ENCODE assay signal across 24 cellular contexts in genomic region chr1:203453016-203453415, GRCh38. TPM values are rescaled to one million over a fixed set of nuclear protein-coding genes. Genes with fewer than 3 reads are reported as not detected.
"Had no signal": no experiment of that assay in that cellular context is flagged by ENCODE, and none has a peak within 500 bp of the region (broad histone marks: within the 10 kb centered on the region; RNA-seq: fewer than 3 reads in every experiment).

No MANE protein-coding gene starts in this region.

- H3K9me3 ChIP-seq: colonic mucosa, tibial artery, uterus had no signal

- H3K36me3 ChIP-seq: brain microvascular endothelial cell, colonic mucosa, tibial artery, uterus had no signal

- H3K4me1 ChIP-seq: colonic mucosa, foreskin keratinocyte had no signal

- DNase-seq: activated CD4-positive, alpha-beta T cell treated with anti-CD3 and anti-CD28 coated beads, Interleukin-2, amount 50 U/mL, for 4 hours; activated effector memory CD4-positive, alpha-beta T cell treated with anti-CD3 and anti-CD28 coated beads, Interleukin-2, amount 50 U/mL, for 16 hours; activated naive CD4-positive, alpha-beta T cell treated with anti-CD3 and anti-CD28 coated beads, Interleukin-2, amount 50 U/mL, for 16 hours; activated T-cell treated with anti-CD3 and anti-CD28 coated beads, Interleukin-2, amount 50 U/mL, for 72 hours; aorta; brain microvascular endothelial cell; central memory CD4-positive, alpha-beta T cell; colonic mucosa; foreskin keratinocyte; occipital lobe; retina; stimulated activated naive CD8-positive, alpha-beta T cell treated with anti-CD3 and anti-CD28 coated beads, Interleukin-15, Interleukin-2, amounts not matched to agents 100 U/mL and 50 U/mL, for 24 hours; substantia nigra; uterus had no signal

- ATAC-seq: activated T-cell treated with anti-CD3 and anti-CD28 coated beads, Interleukin-2, amount 50 U/mL, for 72 hours; foreskin keratinocyte; natural killer cell treated with Interleukin-12 subunit alpha and Interleukin-12 subunit beta and Interleukin-15 and Interleukin-18, amount 100 ng/mL, for 72 hours; stimulated activated naive CD8-positive, alpha-beta T cell treated with anti-CD3 and anti-CD28 coated beads, Interleukin-15, Interleukin-2, amounts not matched to agents 100 U/mL and 50 U/mL, for 24 hours had no signal

- H3K27me3 ChIP-seq: colonic mucosa, tibial artery, uterus had no signal

- H3K4me3 ChIP-seq: colonic mucosa, lung, tibial artery, uterus had no signal

- H3K27ac ChIP-seq: brain microvascular endothelial cell, colonic mucosa, foreskin keratinocyte, tibial artery, uterus, VCaP had no signal

RNA-seq across cellular contexts. Expression of gene PRELP, which starts 22.6 kb away (rescaled TPM):
- total RNA-seq: activated CD8-positive, alpha-beta memory T cell treated with anti-CD3 and anti-CD28 coated beads for 36 hours; activated T-cell treated with anti-CD3 and anti-CD28 coated beads, Interleukin-2, amount 50 U/mL, for 72 hours; epithelial cell of proximal tubule; natural killer cell treated with Interleukin-12 subunit alpha and Interleukin-12 subunit beta and Interleukin-15 and Interleukin-18, amount 100 ng/mL, for 72 hours had no signal

RNA-seq across cellular contexts. Expression of gene OPTC, which starts 40.9 kb away (rescaled TPM):
- total RNA-seq: activated CD8-positive, alpha-beta memory T cell treated with anti-CD3 and anti-CD28 coated beads for 36 hours; activated T-cell treated with anti-CD3 and anti-CD28 coated beads, Interleukin-2, amount 50 U/mL, for 72 hours; aorta; colonic mucosa; epithelial cell of proximal tubule; fibroblast of lung; foreskin keratinocyte; lung; mesothelial cell of epicardium; natural killer cell treated with Interleukin-12 subunit alpha and Interleukin-12 subunit beta and Interleukin-15 and Interleukin-18, amount 100 ng/mL, for 72 hours; occipital lobe; skeletal muscle tissue; uterus had no signal
- polyA plus RNA-seq: fibroblast of lung, foreskin keratinocyte, keratinocyte, lung had no signal
